Comparison of ENCODE assay signal across 26 cellular contexts in the genomic region with DNA sequence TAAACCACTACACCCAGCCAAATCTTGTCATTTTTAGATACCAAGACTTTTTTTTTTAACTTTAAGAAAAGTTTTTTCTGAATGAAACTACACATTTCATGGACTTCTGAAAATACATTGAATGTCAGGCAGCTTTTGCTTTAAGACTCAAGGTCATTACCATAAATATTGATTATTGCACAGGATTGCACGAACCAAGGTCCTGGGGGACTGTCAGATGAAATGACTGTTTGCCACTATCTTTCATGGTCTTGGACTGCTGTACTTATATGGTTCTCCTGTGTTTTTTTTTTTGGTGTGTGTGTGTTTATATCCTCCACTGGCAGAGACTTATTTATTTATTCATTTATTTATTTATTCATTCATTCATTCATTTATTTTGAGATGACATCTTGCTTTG. TPM values are rescaled to one million over a fixed set of nuclear protein-coding genes. Genes with fewer than 3 reads are reported as not detected.
"Had no signal": no experiment of that assay in that cellular context is flagged by ENCODE, and none has a peak within 500 bp of the region (broad histone marks: within the 10 kb centered on the region; RNA-seq: fewer than 3 reads in every experiment).

No MANE protein-coding gene starts in this region.

- H3K4me1 Mint-ChIP-seq: nephron; stimulated activated effector memory CD8-positive, alpha-beta T cell treated with anti-CD3 and anti-CD28 coated beads, Interleukin-12 subunit alpha, Interleukin-12 subunit beta, amount 100 ng/mL, for 72 hours had no signal

- H3K9ac ChIP-seq: parathyroid adenoma had no signal

- H3K4me1 ChIP-seq: lower lobe of right lung, parathyroid adenoma, right atrium auricular region, suprapubic skin, upper lobe of right lung had no signal

- DNase-seq: heart left ventricle; islet precursor cell; left ventricle myocardium superior; lower lobe of right lung; mammary epithelial cell; mesenchymal stem cell; naive thymus-derived CD8-positive, alpha-beta T cell; nucleus accumbens; spleen; stimulated activated CD4-positive, alpha-beta T cell treated with anti-CD3 and anti-CD28 coated beads, Interleukin-4, amount 100 ng/mL, for 24 hours; stimulated activated naive CD4-positive, alpha-beta T cell; tibial artery; trophoblast cell; upper lobe of right lung had no signal

- H3K36me3 ChIP-seq: lower lobe of right lung, right atrium auricular region, spleen, suprapubic skin, upper lobe of right lung had no signal

- H3K27ac ChIP-seq: heart left ventricle, hepatocyte, lower lobe of right lung, parathyroid adenoma, right atrium auricular region, skin epidermis, spleen, suprapubic skin, thoracic aorta, tibial artery, upper lobe of right lung had no signal

- H3K4me3 ChIP-seq: heart left ventricle, hepatocyte, lower lobe of right lung, right atrium auricular region, skin epidermis, spleen, suprapubic skin, thoracic aorta, tibial artery, upper lobe of right lung had no signal

- H3K4me3 Mint-ChIP-seq: naive thymus-derived CD8-positive, alpha-beta T cell; nephron; neural crest cell; stimulated activated effector memory CD8-positive, alpha-beta T cell treated with anti-CD3 and anti-CD28 coated beads, Interleukin-12 subunit alpha, Interleukin-12 subunit beta, amount 100 ng/mL, for 72 hours; stimulated activated naive CD8-positive, alpha-beta T cell treated with anti-CD3 and anti-CD28 coated beads, Interleukin-15, Interleukin-2, amounts not matched to agents 100 ng/mL and 50 ng/mL, for 24 hours had no signal

- H2AFZ ChIP-seq: hepatocyte, parathyroid adenoma had no signal

- H3K27ac Mint-ChIP-seq: naive thymus-derived CD8-positive, alpha-beta T cell; nephron; stimulated activated effector memory CD8-positive, alpha-beta T cell treated with anti-CD3 and anti-CD28 coated beads, Interleukin-12 subunit alpha, Interleukin-12 subunit beta, amount 100 ng/mL, for 72 hours; stimulated activated naive CD8-positive, alpha-beta T cell treated with anti-CD3 and anti-CD28 coated beads, Interleukin-15, Interleukin-2, amounts not matched to agents 100 ng/mL and 50 ng/mL, for 24 hours had no signal

- H3K4me2 ChIP-seq: hepatocyte had no signal

- H3K79me2 ChIP-seq: hepatocyte, parathyroid adenoma had no signal

- ATAC-seq: heart left ventricle; left ventricle myocardium superior; lower lobe of right lung; naive thymus-derived CD8-positive, alpha-beta T cell; sciatic nerve; stimulated activated effector memory CD8-positive, alpha-beta T cell treated with anti-CD3 and anti-CD28 coated beads, Interleukin-12 subunit alpha, Interleukin-12 subunit beta, amount 100 ng/mL, for 72 hours; upper lobe of right lung had no signal

- H3K9me3 Mint-ChIP-seq: naive thymus-derived CD8-positive, alpha-beta T cell; nephron; neural crest cell; stimulated activated effector memory CD8-positive, alpha-beta T cell treated with anti-CD3 and anti-CD28 coated beads, Interleukin-12 subunit alpha, Interleukin-12 subunit beta, amount 100 ng/mL, for 72 hours; stimulated activated naive CD8-positive, alpha-beta T cell treated with anti-CD3 and anti-CD28 coated beads, Interleukin-15, Interleukin-2, amounts not matched to agents 100 ng/mL and 50 ng/mL, for 24 hours had no signal

- H3K9me3 ChIP-seq: heart left ventricle, lower lobe of right lung, right atrium auricular region, spleen, suprapubic skin, thoracic aorta, tibial artery, upper lobe of right lung had no signal

- H3K36me3 Mint-ChIP-seq: naive thymus-derived CD8-positive, alpha-beta T cell; stimulated activated effector memory CD8-positive, alpha-beta T cell treated with anti-CD3 and anti-CD28 coated beads, Interleukin-12 subunit alpha, Interleukin-12 subunit beta, amount 100 ng/mL, for 72 hours had no signal

- H3K27me3 ChIP-seq: heart left ventricle, hepatocyte, right atrium auricular region, spleen, suprapubic skin, tibial artery, upper lobe of right lung had no signal

RNA-seq across cellular contexts. Expression of gene FAM81A, which starts 58.5 kb away (rescaled TPM):
- total RNA-seq: osteocyte had no signal
